1 cellular context compared by ENCODE assay signal in genomic region chr10:12482586-12482985, GRCh38.
TF ChIP-seq lines count a peak whose summit lies in the region.

No MANE protein-coding gene starts in this region.

TF ChIP-seq in WTC11, 78 proteins besides CTCF, POLR2A, EP300 and RAD21 (continued from another document):
- TF ChIP-seq ZSCAN18 (CRISPR knock-in tag; IDR thresholded peaks at IDR 0.05): no peak
- no peak for TF ChIP-seq ZNF671 (CRISPR knock-in tag; IDR thresholded peaks at IDR 0.05)
- TF ChIP-seq KAT7 (CRISPR knock-in tag; IDR thresholded peaks at IDR 0.05; ENCODE audit: borderline replicate concordance): no peak
- no peak for TF ChIP-seq ERG (CRISPR knock-in tag; IDR thresholded peaks at IDR 0.05)
- TF ChIP-seq JUN (CRISPR knock-in tag; IDR thresholded peaks at IDR 0.05): no peak
- TF ChIP-seq TCF7 (CRISPR knock-in tag; IDR thresholded peaks at IDR 0.05; ENCODE audit: low read depth): no peak
- TF ChIP-seq ATF3 (CRISPR knock-in tag; conservative IDR thresholded peaks at IDR 0.05): no peak
- TF ChIP-seq, protein P1, sequence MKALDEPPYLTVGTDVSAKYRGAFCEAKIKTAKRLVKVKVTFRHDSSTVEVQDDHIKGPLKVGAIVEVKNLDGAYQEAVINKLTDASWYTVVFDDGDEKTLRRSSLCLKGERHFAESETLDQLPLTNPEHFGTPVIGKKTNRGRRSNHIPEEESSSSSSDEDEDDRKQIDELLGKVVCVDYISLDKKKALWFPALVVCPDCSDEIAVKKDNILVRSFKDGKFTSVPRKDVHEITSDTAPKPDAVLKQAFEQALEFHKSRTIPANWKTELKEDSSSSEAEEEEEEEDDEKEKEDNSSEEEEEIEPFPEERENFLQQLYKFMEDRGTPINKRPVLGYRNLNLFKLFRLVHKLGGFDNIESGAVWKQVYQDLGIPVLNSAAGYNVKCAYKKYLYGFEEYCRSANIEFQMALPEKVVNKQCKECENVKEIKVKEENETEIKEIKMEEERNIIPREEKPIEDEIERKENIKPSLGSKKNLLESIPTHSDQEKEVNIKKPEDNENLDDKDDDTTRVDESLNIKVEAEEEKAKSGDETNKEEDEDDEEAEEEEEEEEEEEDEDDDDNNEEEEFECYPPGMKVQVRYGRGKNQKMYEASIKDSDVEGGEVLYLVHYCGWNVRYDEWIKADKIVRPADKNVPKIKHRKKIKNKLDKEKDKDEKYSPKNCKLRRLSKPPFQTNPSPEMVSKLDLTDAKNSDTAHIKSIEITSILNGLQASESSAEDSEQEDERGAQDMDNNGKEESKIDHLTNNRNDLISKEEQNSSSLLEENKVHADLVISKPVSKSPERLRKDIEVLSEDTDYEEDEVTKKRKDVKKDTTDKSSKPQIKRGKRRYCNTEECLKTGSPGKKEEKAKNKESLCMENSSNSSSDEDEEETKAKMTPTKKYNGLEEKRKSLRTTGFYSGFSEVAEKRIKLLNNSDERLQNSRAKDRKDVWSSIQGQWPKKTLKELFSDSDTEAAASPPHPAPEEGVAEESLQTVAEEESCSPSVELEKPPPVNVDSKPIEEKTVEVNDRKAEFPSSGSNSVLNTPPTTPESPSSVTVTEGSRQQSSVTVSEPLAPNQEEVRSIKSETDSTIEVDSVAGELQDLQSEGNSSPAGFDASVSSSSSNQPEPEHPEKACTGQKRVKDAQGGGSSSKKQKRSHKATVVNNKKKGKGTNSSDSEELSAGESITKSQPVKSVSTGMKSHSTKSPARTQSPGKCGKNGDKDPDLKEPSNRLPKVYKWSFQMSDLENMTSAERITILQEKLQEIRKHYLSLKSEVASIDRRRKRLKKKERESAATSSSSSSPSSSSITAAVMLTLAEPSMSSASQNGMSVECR (CRISPR knock-in tag; IDR thresholded peaks at IDR 0.05; ENCODE audit: borderline replicate concordance): no peak
- no peak for TF ChIP-seq ZNF263 (CRISPR knock-in tag; IDR thresholded peaks at IDR 0.05; ENCODE audit: low read depth)
- TF ChIP-seq NR2C2 (CRISPR knock-in tag; IDR thresholded peaks at IDR 0.05): no peak
- no peak for TF ChIP-seq NFYB (CRISPR knock-in tag; conservative IDR thresholded peaks at IDR 0.05; ENCODE audit: low read depth)
- TF ChIP-seq CBFB (CRISPR knock-in tag; IDR thresholded peaks at IDR 0.05; ENCODE audit: low read depth): no peak
- no peak for TF ChIP-seq ZNF317 (CRISPR knock-in tag; IDR thresholded peaks at IDR 0.05; ENCODE audit: borderline replicate concordance, low read depth)
- TF ChIP-seq, protein P2, sequence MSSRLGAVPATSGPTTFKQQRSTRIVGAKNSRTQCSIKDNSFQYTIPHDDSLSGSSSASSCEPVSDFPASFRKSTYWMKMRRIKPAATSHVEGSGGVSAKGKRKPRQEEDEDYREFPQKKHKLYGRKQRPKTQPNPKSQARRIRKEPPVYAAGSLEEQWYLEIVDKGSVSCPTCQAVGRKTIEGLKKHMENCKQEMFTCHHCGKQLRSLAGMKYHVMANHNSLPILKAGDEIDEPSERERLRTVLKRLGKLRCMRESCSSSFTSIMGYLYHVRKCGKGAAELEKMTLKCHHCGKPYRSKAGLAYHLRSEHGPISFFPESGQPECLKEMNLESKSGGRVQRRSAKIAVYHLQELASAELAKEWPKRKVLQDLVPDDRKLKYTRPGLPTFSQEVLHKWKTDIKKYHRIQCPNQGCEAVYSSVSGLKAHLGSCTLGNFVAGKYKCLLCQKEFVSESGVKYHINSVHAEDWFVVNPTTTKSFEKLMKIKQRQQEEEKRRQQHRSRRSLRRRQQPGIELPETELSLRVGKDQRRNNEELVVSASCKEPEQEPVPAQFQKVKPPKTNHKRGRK (CRISPR knock-in tag; IDR thresholded peaks at IDR 0.05; ENCODE audit: borderline replicate concordance): no peak
